ENCODE assay signal across 1 cellular context in genomic region chr11:103964390-103964789, GRCh38.
TF ChIP-seq lines count a peak whose summit lies in the region.

No MANE protein-coding gene starts in this region.

TF ChIP-seq in IMR-90, 13 proteins besides CTCF, POLR2A, EP300 and RAD21:
- TF ChIP-seq USF2 (IDR thresholded peaks at IDR 0.05; ENCODE audit: low read depth, low read length) = no peak
- no peak for TF ChIP-seq MAFK (IDR thresholded peaks at IDR 0.05; ENCODE audit: low read depth, low read length)
- no peak for TF ChIP-seq RCOR1 (IDR thresholded peaks at IDR 0.05; ENCODE audit: insufficient replicate concordance, low read length)
- no peak for TF ChIP-seq BHLHE40 (IDR thresholded peaks at IDR 0.05; ENCODE audit: low read depth, low read length)
- TF ChIP-seq MXI1 (IDR thresholded peaks at IDR 0.05; ENCODE audit: borderline replicate concordance, low read depth, low read length) = no peak
- no peak for TF ChIP-seq FOS (IDR thresholded peaks at IDR 0.05; ENCODE audit: low read depth, low read length)
